26 cellular contexts compared by ENCODE assay signal in genomic region chr13:103523853-103524252, GRCh38.
"Had no signal": no experiment of that assay in that cellular context is flagged by ENCODE, and none has a peak within 500 bp of the region (broad histone marks: within the 10 kb centered on the region; RNA-seq: fewer than 3 reads in every experiment).

No MANE protein-coding gene starts in this region.

- H3K4me3 Mint-ChIP-seq: immature natural killer cell; naive thymus-derived CD8-positive, alpha-beta T cell; nephron; stimulated activated effector memory CD8-positive, alpha-beta T cell treated with anti-CD3 and anti-CD28 coated beads, Interleukin-12 subunit alpha, Interleukin-12 subunit beta, amount 100 ng/mL, for 72 hours; stimulated activated naive CD8-positive, alpha-beta T cell treated with anti-CD3 and anti-CD28 coated beads, Interleukin-15, Interleukin-2, amounts not matched to agents 100 ng/mL and 50 ng/mL, for 24 hours had no signal

- DNase-seq: hypothalamus; immature natural killer cell; kidney; left ventricle myocardium superior; lower lobe of right lung; mammary epithelial cell; mesenchymal stem cell; naive thymus-derived CD8-positive, alpha-beta T cell; ovary; right cardiac atrium; sigmoid colon; small intestine; spleen; stimulated activated CD4-positive, alpha-beta T cell treated with anti-CD3 and anti-CD28 coated beads, Interleukin-4, amount 100 ng/mL, for 24 hours; stimulated activated naive CD4-positive, alpha-beta T cell; tibial artery; trophoblast cell; upper lobe of right lung had no signal

- H3K36me3 ChIP-seq: lower lobe of right lung, ovary, sigmoid colon, spleen, suprapubic skin, thoracic aorta, tibial artery, upper lobe of right lung had no signal

- H3K4me3 ChIP-seq: lower lobe of right lung, ovary, sigmoid colon, spleen, suprapubic skin, thoracic aorta, tibial artery, upper lobe of right lung had no signal

- ATAC-seq: left ventricle myocardium superior; lower lobe of right lung; naive thymus-derived CD8-positive, alpha-beta T cell; right cardiac atrium; stimulated activated effector memory CD8-positive, alpha-beta T cell treated with anti-CD3 and anti-CD28 coated beads, Interleukin-12 subunit alpha, Interleukin-12 subunit beta, amount 100 ng/mL, for 72 hours; upper lobe of right lung had no signal

- H3K27ac ChIP-seq: lower lobe of right lung, ovary, sigmoid colon, spleen, suprapubic skin, thoracic aorta, tibial artery, upper lobe of right lung had no signal

- H3K9me3 Mint-ChIP-seq: nephron had no signal

- H3K36me3 Mint-ChIP-seq: immature natural killer cell; naive thymus-derived CD8-positive, alpha-beta T cell; stimulated activated effector memory CD8-positive, alpha-beta T cell treated with anti-CD3 and anti-CD28 coated beads, Interleukin-12 subunit alpha, Interleukin-12 subunit beta, amount 100 ng/mL, for 72 hours had no signal

- H3K9me3 ChIP-seq: lower lobe of right lung, ovary, sigmoid colon, spleen, suprapubic skin, thoracic aorta, tibial artery, upper lobe of right lung had no signal

- H3K27me3 Mint-ChIP-seq: naive thymus-derived CD8-positive, alpha-beta T cell; progenitor cell of endocrine pancreas; stimulated activated naive CD8-positive, alpha-beta T cell treated with anti-CD3 and anti-CD28 coated beads, Interleukin-15, Interleukin-2, amounts not matched to agents 100 ng/mL and 50 ng/mL, for 24 hours had no signal

- H3K27ac Mint-ChIP-seq: immature natural killer cell; naive thymus-derived CD8-positive, alpha-beta T cell; nephron; progenitor cell of endocrine pancreas; stimulated activated effector memory CD8-positive, alpha-beta T cell treated with anti-CD3 and anti-CD28 coated beads, Interleukin-12 subunit alpha, Interleukin-12 subunit beta, amount 100 ng/mL, for 72 hours; stimulated activated naive CD8-positive, alpha-beta T cell treated with anti-CD3 and anti-CD28 coated beads, Interleukin-15, Interleukin-2, amounts not matched to agents 100 ng/mL and 50 ng/mL, for 24 hours had no signal

- H3K4me1 ChIP-seq: lower lobe of right lung, sigmoid colon, spleen, suprapubic skin, tibial artery, upper lobe of right lung had no signal

- H3K4me1 Mint-ChIP-seq: immature natural killer cell; naive thymus-derived CD8-positive, alpha-beta T cell; nephron; stimulated activated effector memory CD8-positive, alpha-beta T cell treated with anti-CD3 and anti-CD28 coated beads, Interleukin-12 subunit alpha, Interleukin-12 subunit beta, amount 100 ng/mL, for 72 hours had no signal

- H3K27me3 ChIP-seq: ovary, sigmoid colon, spleen, suprapubic skin, tibial artery, upper lobe of right lung had no signal

- FAIRE-seq: islet of Langerhans, kidney, small intestine, urothelium cell line had no signal
